In genomic region chr4:16931336-16931735, GRCh38 we compare ENCODE assay signal across 32 cellular contexts. TPM values are rescaled to one million over a fixed set of nuclear protein-coding genes. Genes with fewer than 3 reads are reported as not detected.
"Had no signal": no experiment of that assay in that cellular context is flagged by ENCODE, and none has a peak within 500 bp of the region (broad histone marks: within the 10 kb centered on the region; RNA-seq: fewer than 3 reads in every experiment).

No MANE protein-coding gene starts in this region.

- DNase-seq: activated CD4-positive, alpha-beta T cell treated with anti-CD3 and anti-CD28 coated beads for 1 hour; activated CD4-positive, alpha-beta T cell treated with anti-CD3 and anti-CD28 coated beads, Interleukin-2, amount 10 ng/mL, durations not matched to agents 7 days and 5 days; activated CD4-positive, alpha-beta T cell treated with anti-CD3 and anti-CD28 coated beads, Interleukin-2, amount 50 U/mL, for 48 hours; activated CD4-positive, CD25-positive, alpha-beta regulatory T cell; activated CD8-positive, alpha-beta T cell treated with anti-CD3 and anti-CD28 coated beads, Interleukin-2, amount 10 ng/mL, durations not matched to agents 7 days and 5 days; activated gamma-delta T cell treated with Interleukin-2 at 50 U/mL for 16 hours; activated naive CD4-positive, alpha-beta T cell treated with anti-CD3 and anti-CD28 coated beads for 36 hours; activated T-cell treated with anti-CD3 and anti-CD28 coated beads, Interleukin-2, amount 50 U/mL, for 4 hours; adrenal gland; body of pancreas; caudate nucleus; NCI-H1105; NCI-H1436; NCI-H1694; NCI-H1930; NCI-H2081 treated with DMSO at 0.1 percent for 48 hours; NCI-H226; NCI-H446 treated with DMSO at 0.1 percent for 48 hours; NCI-H524 treated with DMSO at 0.1 percent for 48 hours; SHP77; SJCRH30; SW 1271; T-helper 1 cell; T-helper 2 cell; T-helper 9 cell had no signal

- H3K4me3 ChIP-seq: adrenal gland, body of pancreas, breast epithelium, K562, SJCRH30, SK-N-MC had no signal

- H3K4me1 Mint-ChIP-seq: activated CD4-positive, alpha-beta T cell treated with anti-CD3 and anti-CD28 coated beads, Interleukin-2, amount 10 ng/mL, durations not matched to agents 7 days and 5 days had no signal

- H3K27ac Mint-ChIP-seq: activated CD4-positive, alpha-beta T cell treated with anti-CD3 and anti-CD28 coated beads, Interleukin-2, amount 10 ng/mL, durations not matched to agents 7 days and 5 days; activated CD8-positive, alpha-beta T cell treated with anti-CD3 and anti-CD28 coated beads, Interleukin-2, amount 10 ng/mL, durations not matched to agents 7 days and 5 days; activated naive CD4-positive, alpha-beta T cell treated with anti-CD3 and anti-CD28 coated beads for 36 hours; activated naive CD4-positive, alpha-beta T cell treated with anti-CD3 and anti-CD28 coated beads, Interleukin-2, amount 50 U/mL, for 72 hours; activated T-helper 1 cell treated with anti-CD3 and anti-CD28 coated beads, Interleukin-12 subunit alpha, Interleukin-12 subunit beta, Interleukin-2, Interleukin-4 antibody, amounts not matched to agents 30 ng/mL and 10 ng/mL and 1 ng/mL, durations not matched to agents 14 hours and 24 hours and 36 hours had no signal

- H3K9me3 Mint-ChIP-seq: activated CD4-positive, alpha-beta T cell treated with anti-CD3 and anti-CD28 coated beads, Interleukin-2, amount 10 ng/mL, durations not matched to agents 7 days and 5 days; activated naive CD4-positive, alpha-beta T cell treated with anti-CD3 and anti-CD28 coated beads for 36 hours; activated naive CD4-positive, alpha-beta T cell treated with anti-CD3 and anti-CD28 coated beads, Interleukin-2, amount 50 U/mL, for 72 hours; activated T-cell treated with anti-CD3 and anti-CD28 coated beads, Interleukin-2, amount 50 U/mL, for 4 hours; activated T-helper 1 cell treated with anti-CD3 and anti-CD28 coated beads, Interleukin-12 subunit alpha, Interleukin-12 subunit beta, Interleukin-2, Interleukin-4 antibody, amounts not matched to agents 30 ng/mL and 10 ng/mL and 1 ng/mL, durations not matched to agents 14 hours and 24 hours and 36 hours had no signal

- H3K4me1 ChIP-seq: adrenal gland, body of pancreas, breast epithelium, SJCRH30 had no signal

- H3K27ac ChIP-seq: adrenal gland, body of pancreas, breast epithelium, SJCRH30, SK-N-MC, VCaP had no signal

- H3K9me3 ChIP-seq: adrenal gland, body of pancreas, breast epithelium, SJCRH30 had no signal

- H3K4me3 Mint-ChIP-seq: activated CD4-positive, alpha-beta T cell treated with anti-CD3 and anti-CD28 coated beads, Interleukin-2, amount 10 ng/mL, durations not matched to agents 7 days and 5 days; activated CD8-positive, alpha-beta T cell treated with anti-CD3 and anti-CD28 coated beads, Interleukin-2, amount 10 ng/mL, durations not matched to agents 7 days and 5 days; activated naive CD4-positive, alpha-beta T cell treated with anti-CD3 and anti-CD28 coated beads for 36 hours; activated T-cell treated with anti-CD3 and anti-CD28 coated beads, Interleukin-2, amount 50 U/mL, for 4 hours; activated T-helper 1 cell treated with anti-CD3 and anti-CD28 coated beads, Interleukin-12 subunit alpha, Interleukin-12 subunit beta, Interleukin-2, Interleukin-4 antibody, amounts not matched to agents 30 ng/mL and 10 ng/mL and 1 ng/mL, durations not matched to agents 14 hours and 24 hours and 36 hours had no signal

- H3K27me3 ChIP-seq: adrenal gland, body of pancreas, breast epithelium, SJCRH30 had no signal

- H3K36me3 Mint-ChIP-seq: activated naive CD4-positive, alpha-beta T cell treated with anti-CD3 and anti-CD28 coated beads, Interleukin-2, amount 50 U/mL, for 72 hours had no signal

- ATAC-seq: activated CD8-positive, alpha-beta T cell treated with anti-CD3 and anti-CD28 coated beads, Interleukin-2, amount 10 ng/mL, durations not matched to agents 7 days and 5 days; activated naive CD4-positive, alpha-beta T cell treated with anti-CD3 and anti-CD28 coated beads, Interleukin-2, amount 50 U/mL, for 72 hours; activated T-cell treated with anti-CD3 and anti-CD28 coated beads, Interleukin-2, amount 50 U/mL, for 4 hours; body of pancreas; K562; Panc1 had no signal

RNA-seq across cellular contexts. Expression of gene LDB2, which starts 32.9 kb away (rescaled TPM):
- total RNA-seq: activated CD4-positive, alpha-beta T cell treated with anti-CD3 and anti-CD28 coated beads, Interleukin-2, amount 10 ng/mL, durations not matched to agents 7 days and 5 days; activated CD8-positive, alpha-beta T cell treated with anti-CD3 and anti-CD28 coated beads, Interleukin-2, amount 10 ng/mL, durations not matched to agents 7 days and 5 days; activated naive CD4-positive, alpha-beta T cell treated with anti-CD3 and anti-CD28 coated beads for 36 hours; activated naive CD4-positive, alpha-beta T cell treated with anti-CD3 and anti-CD28 coated beads, Interleukin-2, amount 50 U/mL, for 72 hours; activated T-helper 1 cell treated with anti-CD3 and anti-CD28 coated beads, Interleukin-12 subunit alpha, Interleukin-12 subunit beta, Interleukin-2, Interleukin-4 antibody, amounts not matched to agents 30 ng/mL and 10 ng/mL and 1 ng/mL, durations not matched to agents 14 hours and 24 hours and 36 hours had no signal
